Comparison of ENCODE assay signal across 1 cellular context in genomic region chr16:24729243-24729966, GRCh38.
A peak's percentile ranks its signal among the peaks of the same experiment; 100 is the strongest.
TF ChIP-seq lines count a peak whose summit lies in the region.

Gene TNRC6A, plus strand, starts transcription at chr16:24729651. Its CDS starts 191 bp downstream, at chr16:24729842.

TF ChIP-seq in HepG2, 621 proteins besides CTCF, POLR2A, EP300 and RAD21 (continued from another document and continues in another):
- TF ChIP-seq ZHX1 (CRISPR knock-in tag; IDR thresholded peaks at IDR 0.05; ENCODE audit: low read depth) (peak; percentile 77; the same call in 1 of the 2 replicates), ZMYM3 (CRISPR knock-in tag; IDR thresholded peaks at IDR 0.05) (peak; percentile 53; the same call in 1 of the 2 replicates), ZNF7 (CRISPR knock-in tag; IDR thresholded peaks at IDR 0.05) (no peak), HBP1 (CRISPR knock-in tag; IDR thresholded peaks at IDR 0.05; ENCODE audit: low read depth) (no peak), NFRKB (IDR thresholded peaks at IDR 0.05) (no peak), ZC3H4 (CRISPR knock-in tag; IDR thresholded peaks at IDR 0.05; ENCODE audit: borderline replicate concordance) (no peak), KDM6A (CRISPR knock-in tag; IDR thresholded peaks at IDR 0.05; ENCODE audit: low read depth) (no peak), ZNF337 (CRISPR knock-in tag; IDR thresholded peaks at IDR 0.05; ENCODE audit: borderline replicate concordance, low read depth) (no peak), ZNF660 (CRISPR knock-in tag; IDR thresholded peaks at IDR 0.05; ENCODE audit: borderline replicate concordance, low read depth) (no peak), GATAD1 (CRISPR knock-in tag; IDR thresholded peaks at IDR 0.05) (peak; percentile 87), SIX4 (CRISPR knock-in tag; IDR thresholded peaks at IDR 0.05) (no peak), TEAD2 (CRISPR knock-in tag; IDR thresholded peaks at IDR 0.05) (no peak; the same call in 1 of the 2 replicates), ZNF607 (CRISPR knock-in tag; IDR thresholded peaks at IDR 0.05; ENCODE audit: borderline replicate concordance) (no peak), ZNF562 (CRISPR knock-in tag; IDR thresholded peaks at IDR 0.05; ENCODE audit: borderline replicate concordance) (no peak), SOX5 (CRISPR knock-in tag; IDR thresholded peaks at IDR 0.05; ENCODE audit: borderline replicate concordance) (peak; percentile 28; the same call in 1 of the 2 replicates), ZNF230 (CRISPR knock-in tag; IDR thresholded peaks at IDR 0.05) (peak; percentile 80; the same call in 1 of the 2 replicates), ZNF629 (CRISPR knock-in tag; conservative IDR thresholded peaks at IDR 0.05) (no peak), ZNF274 (CRISPR knock-in tag; IDR thresholded peaks at IDR 0.05) (0 out of 2 replicates have a peak, but pooled peaks have one; percentile 47), ATF4 (CRISPR knock-in tag; IDR thresholded peaks at IDR 0.05) (no peak), ZNF33A (CRISPR knock-in tag; IDR thresholded peaks at IDR 0.05; ENCODE audit: borderline replicate concordance) (no peak), ZNF550 (CRISPR knock-in tag; IDR thresholded peaks at IDR 0.05; ENCODE audit: borderline replicate concordance) (no peak), KAT7 (CRISPR knock-in tag; IDR thresholded peaks at IDR 0.05; ENCODE audit: borderline replicate concordance) (peak; percentile 90; the same call in 1 of the 2 replicates), ZFP1 (CRISPR knock-in tag; IDR thresholded peaks at IDR 0.05) (no peak), ZNF530 (CRISPR knock-in tag; IDR thresholded peaks at IDR 0.05; ENCODE audit: low read depth) (no peak), MAFF (IDR thresholded peaks at IDR 0.05; ENCODE audit: low read depth, low read length) (no peak), E2F2 (CRISPR knock-in tag; IDR thresholded peaks at IDR 0.05; ENCODE audit: borderline replicate concordance) (peak; percentile 62; the same call in 1 of the 2 replicates), ZNF574 (CRISPR knock-in tag; IDR thresholded peaks at IDR 0.05) (peak; percentile 94)
- TF ChIP-seq, protein P1, sequence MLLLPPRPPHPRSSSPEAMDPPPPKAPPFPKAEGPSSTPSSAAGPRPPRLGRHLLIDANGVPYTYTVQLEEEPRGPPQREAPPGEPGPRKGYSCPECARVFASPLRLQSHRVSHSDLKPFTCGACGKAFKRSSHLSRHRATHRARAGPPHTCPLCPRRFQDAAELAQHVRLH (CRISPR knock-in tag; IDR thresholded peaks at IDR 0.05; ENCODE audit: borderline replicate concordance, low read depth) = no peak
- TF ChIP-seq, protein P2, sequence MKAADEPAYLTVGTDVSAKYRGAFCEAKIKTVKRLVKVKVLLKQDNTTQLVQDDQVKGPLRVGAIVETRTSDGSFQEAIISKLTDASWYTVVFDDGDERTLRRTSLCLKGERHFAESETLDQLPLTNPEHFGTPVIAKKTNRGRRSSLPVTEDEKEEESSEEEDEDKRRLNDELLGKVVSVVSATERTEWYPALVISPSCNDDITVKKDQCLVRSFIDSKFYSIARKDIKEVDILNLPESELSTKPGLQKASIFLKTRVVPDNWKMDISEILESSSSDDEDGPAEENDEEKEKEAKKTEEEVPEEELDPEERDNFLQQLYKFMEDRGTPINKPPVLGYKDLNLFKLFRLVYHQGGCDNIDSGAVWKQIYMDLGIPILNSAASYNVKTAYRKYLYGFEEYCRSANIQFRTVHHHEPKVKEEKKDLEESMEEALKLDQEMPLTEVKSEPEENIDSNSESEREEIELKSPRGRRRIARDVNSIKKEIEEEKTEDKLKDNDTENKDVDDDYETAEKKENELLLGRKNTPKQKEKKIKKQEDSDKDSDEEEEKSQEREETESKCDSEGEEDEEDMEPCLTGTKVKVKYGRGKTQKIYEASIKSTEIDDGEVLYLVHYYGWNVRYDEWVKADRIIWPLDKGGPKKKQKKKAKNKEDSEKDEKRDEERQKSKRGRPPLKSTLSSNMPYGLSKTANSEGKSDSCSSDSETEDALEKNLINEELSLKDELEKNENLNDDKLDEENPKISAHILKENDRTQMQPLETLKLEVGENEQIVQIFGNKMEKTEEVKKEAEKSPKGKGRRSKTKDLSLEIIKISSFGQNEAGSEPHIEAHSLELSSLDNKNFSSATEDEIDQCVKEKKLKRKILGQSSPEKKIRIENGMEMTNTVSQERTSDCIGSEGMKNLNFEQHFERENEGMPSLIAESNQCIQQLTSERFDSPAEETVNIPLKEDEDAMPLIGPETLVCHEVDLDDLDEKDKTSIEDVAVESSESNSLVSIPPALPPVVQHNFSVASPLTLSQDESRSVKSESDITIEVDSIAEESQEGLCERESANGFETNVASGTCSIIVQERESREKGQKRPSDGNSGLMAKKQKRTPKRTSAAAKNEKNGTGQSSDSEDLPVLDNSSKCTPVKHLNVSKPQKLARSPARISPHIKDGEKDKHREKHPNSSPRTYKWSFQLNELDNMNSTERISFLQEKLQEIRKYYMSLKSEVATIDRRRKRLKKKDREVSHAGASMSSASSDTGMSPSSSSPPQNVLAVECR (CRISPR knock-in tag; IDR thresholded peaks at IDR 0.05; ENCODE audit: borderline replicate concordance) = peak; percentile 92
- TF ChIP-seq, protein P3, sequence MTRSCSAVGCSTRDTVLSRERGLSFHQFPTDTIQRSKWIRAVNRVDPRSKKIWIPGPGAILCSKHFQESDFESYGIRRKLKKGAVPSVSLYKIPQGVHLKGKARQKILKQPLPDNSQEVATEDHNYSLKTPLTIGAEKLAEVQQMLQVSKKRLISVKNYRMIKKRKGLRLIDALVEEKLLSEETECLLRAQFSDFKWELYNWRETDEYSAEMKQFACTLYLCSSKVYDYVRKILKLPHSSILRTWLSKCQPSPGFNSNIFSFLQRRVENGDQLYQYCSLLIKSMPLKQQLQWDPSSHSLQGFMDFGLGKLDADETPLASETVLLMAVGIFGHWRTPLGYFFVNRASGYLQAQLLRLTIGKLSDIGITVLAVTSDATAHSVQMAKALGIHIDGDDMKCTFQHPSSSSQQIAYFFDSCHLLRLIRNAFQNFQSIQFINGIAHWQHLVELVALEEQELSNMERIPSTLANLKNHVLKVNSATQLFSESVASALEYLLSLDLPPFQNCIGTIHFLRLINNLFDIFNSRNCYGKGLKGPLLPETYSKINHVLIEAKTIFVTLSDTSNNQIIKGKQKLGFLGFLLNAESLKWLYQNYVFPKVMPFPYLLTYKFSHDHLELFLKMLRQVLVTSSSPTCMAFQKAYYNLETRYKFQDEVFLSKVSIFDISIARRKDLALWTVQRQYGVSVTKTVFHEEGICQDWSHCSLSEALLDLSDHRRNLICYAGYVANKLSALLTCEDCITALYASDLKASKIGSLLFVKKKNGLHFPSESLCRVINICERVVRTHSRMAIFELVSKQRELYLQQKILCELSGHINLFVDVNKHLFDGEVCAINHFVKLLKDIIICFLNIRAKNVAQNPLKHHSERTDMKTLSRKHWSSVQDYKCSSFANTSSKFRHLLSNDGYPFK (CRISPR knock-in tag; IDR thresholded peaks at IDR 0.05; ENCODE audit: borderline replicate concordance) = peak; percentile 78; the same call in 1 of the 2 replicates
